Comparison of ENCODE assay signal across 1 cellular context in the genomic region with DNA sequence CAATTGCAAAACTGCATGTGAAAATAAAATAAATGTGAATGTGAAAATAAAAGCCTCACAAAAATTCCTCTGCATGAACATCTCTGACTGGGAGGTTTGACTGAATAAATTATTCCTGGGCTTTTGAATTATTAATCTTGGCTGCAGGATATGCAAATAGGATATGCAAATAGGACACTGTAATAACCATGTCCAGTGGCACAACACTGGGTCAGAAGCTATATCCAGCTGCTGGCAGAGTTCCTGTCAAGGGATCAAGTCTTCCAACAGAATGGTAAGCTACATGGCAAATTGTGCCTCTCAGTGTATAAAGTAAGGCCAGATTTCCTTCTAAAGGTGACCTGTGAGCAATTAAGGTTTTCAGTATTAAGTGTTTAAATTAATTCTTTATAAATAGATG.
TF ChIP-seq lines count a peak whose summit lies in the region.

A gene with protein sequence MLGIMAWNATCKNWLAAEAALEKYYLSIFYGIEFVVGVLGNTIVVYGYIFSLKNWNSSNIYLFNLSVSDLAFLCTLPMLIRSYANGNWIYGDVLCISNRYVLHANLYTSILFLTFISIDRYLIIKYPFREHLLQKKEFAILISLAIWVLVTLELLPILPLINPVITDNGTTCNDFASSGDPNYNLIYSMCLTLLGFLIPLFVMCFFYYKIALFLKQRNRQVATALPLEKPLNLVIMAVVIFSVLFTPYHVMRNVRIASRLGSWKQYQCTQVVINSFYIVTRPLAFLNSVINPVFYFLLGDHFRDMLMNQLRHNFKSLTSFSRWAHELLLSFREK (plus strand): TSS at position 211 of the 400 bp plus-strand sequence. CDS start 6,250 bp downstream, outside the sequence.

TF ChIP-seq in IMR-90, 13 proteins besides CTCF, POLR2A, EP300 and RAD21:
- TF ChIP-seq RCOR1 (IDR thresholded peaks at IDR 0.05; ENCODE audit: insufficient replicate concordance, low read length) (no peak), MXI1 (IDR thresholded peaks at IDR 0.05; ENCODE audit: borderline replicate concordance, low read depth, low read length) (no peak), FOS (IDR thresholded peaks at IDR 0.05; ENCODE audit: low read depth, low read length) (no peak), CHD1 (IDR thresholded peaks at IDR 0.05; ENCODE audit: low read depth, low read length) (no peak), SMC3 (IDR thresholded peaks at IDR 0.05; ENCODE audit: low read depth, low read length) (no peak), RFX5 (IDR thresholded peaks at IDR 0.05; ENCODE audit: low read depth, low read length) (no peak), MAZ (IDR thresholded peaks at IDR 0.05; ENCODE audit: borderline replicate concordance, low read depth, low read length) (no peak), CEBPB (IDR thresholded peaks at IDR 0.05; ENCODE audit: low read depth, low read length) (no peak), MAFK (IDR thresholded peaks at IDR 0.05; ENCODE audit: low read depth, low read length) (no peak)
- TF ChIP-seq, protein P1, sequence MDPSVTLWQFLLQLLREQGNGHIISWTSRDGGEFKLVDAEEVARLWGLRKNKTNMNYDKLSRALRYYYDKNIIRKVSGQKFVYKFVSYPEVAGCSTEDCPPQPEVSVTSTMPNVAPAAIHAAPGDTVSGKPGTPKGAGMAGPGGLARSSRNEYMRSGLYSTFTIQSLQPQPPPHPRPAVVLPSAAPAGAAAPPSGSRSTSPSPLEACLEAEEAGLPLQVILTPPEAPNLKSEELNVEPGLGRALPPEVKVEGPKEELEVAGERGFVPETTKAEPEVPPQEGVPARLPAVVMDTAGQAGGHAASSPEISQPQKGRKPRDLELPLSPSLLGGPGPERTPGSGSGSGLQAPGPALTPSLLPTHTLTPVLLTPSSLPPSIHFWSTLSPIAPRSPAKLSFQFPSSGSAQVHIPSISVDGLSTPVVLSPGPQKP (IDR thresholded peaks at IDR 0.05; ENCODE audit: borderline replicate concordance, low read depth, low read length): no peak
- TF ChIP-seq, protein P2, sequence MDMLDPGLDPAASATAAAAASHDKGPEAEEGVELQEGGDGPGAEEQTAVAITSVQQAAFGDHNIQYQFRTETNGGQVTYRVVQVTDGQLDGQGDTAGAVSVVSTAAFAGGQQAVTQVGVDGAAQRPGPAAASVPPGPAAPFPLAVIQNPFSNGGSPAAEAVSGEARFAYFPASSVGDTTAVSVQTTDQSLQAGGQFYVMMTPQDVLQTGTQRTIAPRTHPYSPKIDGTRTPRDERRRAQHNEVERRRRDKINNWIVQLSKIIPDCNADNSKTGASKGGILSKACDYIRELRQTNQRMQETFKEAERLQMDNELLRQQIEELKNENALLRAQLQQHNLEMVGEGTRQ (IDR thresholded peaks at IDR 0.05; ENCODE audit: low read depth, low read length): no peak
